21 cellular contexts compared by ENCODE assay signal in genomic region chr2:104788721-104789446, GRCh38.
"Had no signal": no experiment of that assay in that cellular context is flagged by ENCODE, and none has a peak within 500 bp of the region (broad histone marks: within the 10 kb centered on the region; RNA-seq: fewer than 3 reads in every experiment).

No MANE protein-coding gene starts in this region.

- DNase-seq: activated CD4-positive, alpha-beta T cell treated with anti-CD3 and anti-CD28 coated beads, Interleukin-2, amount 10 ng/mL, durations not matched to agents 24 days and 14 days; activated CD4-positive, CD25-positive, alpha-beta regulatory T cell; activated CD8-positive, alpha-beta T cell treated with anti-CD3 and anti-CD28 coated beads for 36 hours; activated naive CD4-positive, alpha-beta T cell treated with anti-CD3 and anti-CD28 coated beads for 36 hours; activated T-cell treated with anti-CD3 and anti-CD28 coated beads, Interleukin-2, amount 50 U/mL, for 1 hour; effector memory CD8-positive, alpha-beta T cell; foreskin fibroblast; glutamatergic neuron; left lung; pancreas; sigmoid colon; stimulated activated CD4-positive, alpha-beta T cell treated with anti-CD3 and anti-CD28 coated beads, Interleukin-4, amount 100 ng/mL, for 24 hours; stomach; T-cell; T-helper 9 cell had no signal

- H3K9me3 ChIP-seq: left lung, neutrophil, pancreas, sigmoid colon, stomach, thoracic aorta had no signal

- H3K27ac ChIP-seq: left lung, neutrophil, pancreas, sigmoid colon, stomach had no signal

- H3K36me3 Mint-ChIP-seq: stimulated activated effector memory CD8-positive, alpha-beta T cell treated with anti-CD3 and anti-CD28 coated beads, Interleukin-12 subunit alpha, Interleukin-12 subunit beta, amount 100 ng/mL, for 72 hours; T-cell had no signal

- H3K27me3 Mint-ChIP-seq: activated CD4-positive, alpha-beta T cell treated with anti-CD3 and anti-CD28 coated beads, Interleukin-2, amount 10 ng/mL, durations not matched to agents 24 days and 14 days had no signal

- H3K27ac Mint-ChIP-seq: activated CD4-positive, alpha-beta T cell treated with anti-CD3 and anti-CD28 coated beads, Interleukin-2, amount 10 ng/mL, durations not matched to agents 24 days and 14 days; activated CD8-positive, alpha-beta T cell treated with anti-CD3 and anti-CD28 coated beads for 36 hours; activated naive CD4-positive, alpha-beta T cell treated with anti-CD3 and anti-CD28 coated beads for 36 hours; activated T-helper 17 cell treated with anti-CD3 and anti-CD28 coated beads, Interleukin-2, amount 50 U/mL, for 72 hours; dendritic cell treated with granulocyte-macrophage colony-stimulating factor and Interleukin-4, amounts not matched to agents 40 ng/mL and 50 ng/mL, for 4 days; effector memory CD8-positive, alpha-beta T cell; stimulated activated effector memory CD8-positive, alpha-beta T cell treated with anti-CD3 and anti-CD28 coated beads, Interleukin-12 subunit alpha, Interleukin-12 subunit beta, amount 100 ng/mL, for 72 hours; T-cell had no signal

- H3K9me3 Mint-ChIP-seq: activated CD4-positive, alpha-beta T cell treated with anti-CD3 and anti-CD28 coated beads, Interleukin-2, amount 10 ng/mL, durations not matched to agents 24 days and 14 days; activated CD8-positive, alpha-beta T cell treated with anti-CD3 and anti-CD28 coated beads for 36 hours; activated naive CD4-positive, alpha-beta T cell treated with anti-CD3 and anti-CD28 coated beads for 36 hours; activated T-helper 17 cell treated with anti-CD3 and anti-CD28 coated beads, Interleukin-2, amount 50 U/mL, for 72 hours; dendritic cell treated with granulocyte-macrophage colony-stimulating factor and Interleukin-4, amounts not matched to agents 40 ng/mL and 50 ng/mL, for 4 days; T-cell had no signal

- H3K4me3 ChIP-seq: left lung, pancreas, sigmoid colon, stomach, thoracic aorta had no signal

- H3K4me1 ChIP-seq: left lung, pancreas, sigmoid colon, stomach had no signal

- H3K36me3 ChIP-seq: left lung, neutrophil, pancreas, sigmoid colon, stomach, thoracic aorta had no signal

- ATAC-seq: activated CD8-positive, alpha-beta T cell treated with anti-CD3 and anti-CD28 coated beads for 36 hours; activated T-helper 17 cell treated with anti-CD3 and anti-CD28 coated beads, Interleukin-2, amount 50 U/mL, for 72 hours; effector memory CD8-positive, alpha-beta T cell; left lung; pancreas; SK-N-SH treated with all-trans-retinoic acid at 6 μM for 48 hours; stimulated activated effector memory CD8-positive, alpha-beta T cell treated with anti-CD3 and anti-CD28 coated beads, Interleukin-12 subunit alpha, Interleukin-12 subunit beta, amount 100 ng/mL, for 72 hours; T-cell had no signal

- H3K4me1 Mint-ChIP-seq: activated CD4-positive, alpha-beta T cell treated with anti-CD3 and anti-CD28 coated beads, Interleukin-2, amount 10 ng/mL, durations not matched to agents 24 days and 14 days; activated T-helper 17 cell treated with anti-CD3 and anti-CD28 coated beads, Interleukin-2, amount 50 U/mL, for 72 hours; stimulated activated effector memory CD8-positive, alpha-beta T cell treated with anti-CD3 and anti-CD28 coated beads, Interleukin-12 subunit alpha, Interleukin-12 subunit beta, amount 100 ng/mL, for 72 hours; T-cell had no signal

- H3K27me3 ChIP-seq: pancreas had no signal

- H3K4me3 Mint-ChIP-seq: activated CD4-positive, alpha-beta T cell treated with anti-CD3 and anti-CD28 coated beads, Interleukin-2, amount 10 ng/mL, durations not matched to agents 24 days and 14 days; activated CD8-positive, alpha-beta T cell treated with anti-CD3 and anti-CD28 coated beads for 36 hours; activated naive CD4-positive, alpha-beta T cell treated with anti-CD3 and anti-CD28 coated beads for 36 hours; activated T-helper 17 cell treated with anti-CD3 and anti-CD28 coated beads, Interleukin-2, amount 50 U/mL, for 72 hours; dendritic cell treated with granulocyte-macrophage colony-stimulating factor and Interleukin-4, amounts not matched to agents 40 ng/mL and 50 ng/mL, for 4 days; effector memory CD8-positive, alpha-beta T cell; stimulated activated effector memory CD8-positive, alpha-beta T cell treated with anti-CD3 and anti-CD28 coated beads, Interleukin-12 subunit alpha, Interleukin-12 subunit beta, amount 100 ng/mL, for 72 hours; T-cell had no signal
